10 cellular contexts compared by ENCODE assay signal in the genomic region with DNA sequence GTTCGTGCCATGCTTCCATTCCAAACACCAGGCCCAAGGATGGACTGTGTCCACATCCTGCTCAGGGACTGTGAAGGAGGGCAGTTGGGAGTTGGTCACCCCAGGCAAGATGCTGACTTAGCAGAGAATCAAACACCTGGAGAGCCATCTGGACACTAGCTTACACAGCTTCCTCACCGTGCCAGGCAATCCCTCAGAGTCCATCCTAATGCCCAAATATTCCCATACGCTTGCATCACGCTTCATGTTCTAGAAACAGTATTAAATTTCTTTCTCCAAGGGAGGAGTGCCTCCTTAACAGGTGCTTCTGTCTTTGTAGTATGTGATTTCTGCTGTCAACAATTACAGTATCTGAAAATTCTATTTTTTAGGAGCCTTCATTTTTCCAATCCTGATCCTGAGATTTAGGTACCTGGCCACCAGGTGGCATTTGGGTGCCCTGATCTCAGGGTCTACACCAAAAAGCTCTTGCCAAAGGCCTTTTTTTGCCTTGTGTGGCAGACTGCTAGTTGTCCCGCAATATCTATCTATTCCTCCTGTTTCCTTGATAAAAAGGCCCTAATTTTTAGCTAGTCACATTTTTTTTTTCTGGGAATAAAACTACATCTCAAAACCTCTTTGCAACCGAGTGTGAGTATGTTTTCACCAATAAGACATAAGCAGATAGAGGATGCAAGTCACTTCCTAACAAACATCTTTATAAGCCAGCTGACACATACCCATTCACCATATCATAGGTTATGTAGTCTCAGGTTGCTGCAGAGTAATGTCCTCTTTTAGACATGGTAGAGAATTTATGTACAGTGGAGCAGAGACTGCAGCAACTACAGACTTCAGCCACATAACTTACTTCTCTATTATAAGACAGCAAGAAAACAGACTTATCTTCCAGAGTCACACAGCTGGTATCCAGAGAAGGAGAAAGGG.
DNase-seq lines count a peak whose midpoint lies in the region; ATAC-seq and TF ChIP-seq lines count a peak whose summit lies in the region.
"Had no signal": no experiment of that assay in that cellular context is flagged by ENCODE, and none has a peak within 500 bp of the region (broad histone marks: within the 10 kb centered on the region; RNA-seq: fewer than 3 reads in every experiment).

No MANE protein-coding gene starts in this region.

- no peak overlapping the region for H3K27ac Mint-ChIP-seq in activated T-helper 1 cell treated with anti-CD3 and anti-CD28 coated beads, Interleukin-12 subunit alpha, Interleukin-12 subunit beta, Interleukin-2, Interleukin-4 antibody, amounts not matched to agents 30 ng/mL and 10 ng/mL and 1 ng/mL, durations not matched to agents 14 hours and 24 hours and 36 hours

- H3K9me3 ChIP-seq in gastrocnemius medialis: no peaks in the 10 kb centered on the region

- TF ChIP-seq CTCF in epithelial cell of proximal tubule (conservative IDR thresholded peaks at IDR 0.05; ENCODE audit: low read depth, low read length) (peak; percentile 62), gastrocnemius medialis (IDR thresholded peaks at IDR 0.05 in 4 of 5, conservative IDR thresholded peaks at IDR 0.05 in 1 of 5) (peak; percentile 27 to 60 (median 48))

- intact Hi-C loops in gastrocnemius medialis (cut with DNase I; ENCODE audit: low total_unique reads): loop anchor here (1.0 to 2.0 kb wide), 2 partner anchors 45 to 85 kb away; a partner anchor contains a TSS
- intact Hi-C loops in activated T-helper 1 cell treated with anti-CD3 and anti-CD28 coated beads, Interleukin-12 subunit alpha, Interleukin-12 subunit beta, Interleukin-2, Interleukin-4 antibody, amounts not matched to agents 30 ng/mL and 10 ng/mL and 1 ng/mL, durations not matched to agents 14 hours and 24 hours and 36 hours (cut with micrococcal nuclease): loop anchor here (1.0 kb wide), 1 partner anchor 45 kb away; no protein-coding TSS in a partner anchor

- no peaks in the 10 kb centered on the region for H3K9me3 Mint-ChIP-seq in activated T-helper 1 cell treated with anti-CD3 and anti-CD28 coated beads, Interleukin-12 subunit alpha, Interleukin-12 subunit beta, Interleukin-2, Interleukin-4 antibody, amounts not matched to agents 30 ng/mL and 10 ng/mL and 1 ng/mL, durations not matched to agents 14 hours and 24 hours and 36 hours

- H3K4me3 Mint-ChIP-seq in activated T-helper 1 cell treated with anti-CD3 and anti-CD28 coated beads, Interleukin-12 subunit alpha, Interleukin-12 subunit beta, Interleukin-2, Interleukin-4 antibody, amounts not matched to agents 30 ng/mL and 10 ng/mL and 1 ng/mL, durations not matched to agents 14 hours and 24 hours and 36 hours: no peak overlapping the region

- H3K4me1 Mint-ChIP-seq in activated T-helper 1 cell treated with anti-CD3 and anti-CD28 coated beads, Interleukin-12 subunit alpha, Interleukin-12 subunit beta, Interleukin-2, Interleukin-4 antibody, amounts not matched to agents 30 ng/mL and 10 ng/mL and 1 ng/mL, durations not matched to agents 14 hours and 24 hours and 36 hours (ENCODE audit: low read depth): no peaks in the 10 kb centered on the region

- peaks cover 0 to 14% of the 10 kb centered on the region in 2 donors for H3K36me3 ChIP-seq in gastrocnemius medialis

- peaks cover 40% of the 10 kb centered on the region for H3K36me3 Mint-ChIP-seq in activated T-helper 1 cell treated with anti-CD3 and anti-CD28 coated beads, Interleukin-12 subunit alpha, Interleukin-12 subunit beta, Interleukin-2, Interleukin-4 antibody, amounts not matched to agents 30 ng/mL and 10 ng/mL and 1 ng/mL, durations not matched to agents 14 hours and 24 hours and 36 hours (ENCODE audit: low read depth)

- no peaks in the 10 kb centered on the region for H3K27me3 ChIP-seq in gastrocnemius medialis

- in situ Hi-C loops in gastrocnemius medialis (cut with MboI; ENCODE audit: low sequenced_read_pairs in 4 of 4): no loop called here

- H3K4me1 ChIP-seq in gastrocnemius medialis: peaks cover 57 to 61% of the 10 kb centered on the region in 2 donors

- DNase-seq in NCI-H748 (lab: John Stamatoyannopoulos, UW; ENCODE audit: unreplicated experiment) (peak; percentile 45), NCI-H748 treated with DMSO at 0.1 percent for 48 hours (lab: John Stamatoyannopoulos, UW) (no peak), NCI-H524 treated with DMSO at 0.1 percent for 48 hours (lab: John Stamatoyannopoulos, UW) (peak; percentile 85), epithelial cell of proximal tubule (ENCODE audit: low read depth) (no peak), gastrocnemius medialis (peak; percentile 49 to 57)
- no peak for DNase-seq in activated T-helper 1 cell treated with anti-CD3 and anti-CD28 coated beads, Interleukin-12 subunit alpha, Interleukin-12 subunit beta, Interleukin-2, Interleukin-4 antibody, amounts not matched to agents 30 ng/mL and 10 ng/mL and 1 ng/mL, durations not matched to agents 14 hours and 24 hours and 36 hours (ENCODE audit: low spot score)
- DNase-seq: C1 segment of cervical spinal cord, NCI-H187 treated with DMSO at 0.1 percent for 48 hours had no signal

- ATAC-seq in gastrocnemius medialis (peak; percentile 79 to 93), GM19351 (IDR thresholded peaks at IDR 0.05; ENCODE audit: unreplicated experiment) (no peak), GM18498 (IDR thresholded peaks at IDR 0.05; ENCODE audit: unreplicated experiment) (no peak)

- H3K27ac ChIP-seq in gastrocnemius medialis: peak overlapping the region; percentile 11 to 98 (median 58)

- no peak overlapping the region for H3K4me3 ChIP-seq in epithelial cell of proximal tubule (ENCODE audit: low read depth, low read length)
- no peak overlapping the region for H3K4me3 ChIP-seq in gastrocnemius medialis

- no peaks in the 10 kb centered on the region for H3K27me3 Mint-ChIP-seq in activated T-helper 1 cell treated with anti-CD3 and anti-CD28 coated beads, Interleukin-12 subunit alpha, Interleukin-12 subunit beta, Interleukin-2, Interleukin-4 antibody, amounts not matched to agents 30 ng/mL and 10 ng/mL and 1 ng/mL, durations not matched to agents 14 hours and 24 hours and 36 hours (ENCODE audit: insufficient read depth)

- TF ChIP-seq POLR2A in gastrocnemius medialis (IDR thresholded peaks at IDR 0.05): no peak

Comparison
In these comparisons a context has a peak if more than half of its experiments do, and no peak if none do; other contexts are left out.
1. DNase-seq: peak in NCI-H748 (single experiment), NCI-H524 treated with DMSO at 0.1 percent for 48 hours (single experiment) and gastrocnemius medialis (2 of 2); none in NCI-H748 treated with DMSO at 0.1 percent for 48 hours (single experiment), epithelial cell of proximal tubule (single experiment) and activated T-helper 1 cell treated with anti-CD3 and anti-CD28 coated beads, Interleukin-12 subunit alpha, Interleukin-12 subunit beta, Interleukin-2, Interleukin-4 antibody, amounts not matched to agents 30 ng/mL and 10 ng/mL and 1 ng/mL, durations not matched to agents 14 hours and 24 hours and 36 hours (single experiment).
2. ATAC-seq: peak in gastrocnemius medialis (2 of 2); none in GM19351 (single experiment) and GM18498 (single experiment).